ENCODE assay signal across 15 cellular contexts in genomic region chr13:43676320-43676719, GRCh38.
DNase-seq lines count a peak whose midpoint lies in the region; ATAC-seq, FAIRE-seq and TF ChIP-seq lines count a peak whose summit lies in the region.
"Had no signal": no experiment of that assay in that cellular context is flagged by ENCODE, and none has a peak within 500 bp of the region (broad histone marks: within the 10 kb centered on the region; RNA-seq: fewer than 3 reads in every experiment).

No MANE protein-coding gene starts in this region.

- H3K27me3 Mint-ChIP-seq in nephron progenitor cell (ENCODE audit: low read depth, poor library complexity) (no peaks in the 10 kb centered on the region), T-helper 17 cell (peaks cover 9% of the 10 kb centered on the region)

- H3K27ac Mint-ChIP-seq in nephron progenitor cell (no peak overlapping the region), T-helper 17 cell (no peak overlapping the region)
- H3K27ac Mint-ChIP-seq: activated T-cell treated with anti-CD3 and anti-CD28 coated beads, Interleukin-2, amount 50 U/mL, for 72 hours; natural killer cell treated with Interleukin-12 subunit alpha and Interleukin-12 subunit beta and Interleukin-15 and Interleukin-18, amount 100 ng/mL, for 72 hours; stimulated activated effector memory CD8-positive, alpha-beta T cell treated with anti-CD3 and anti-CD28 coated beads, Interleukin-12 subunit alpha, Interleukin-12 subunit beta, amount 100 ng/mL, for 72 hours had no signal

- ATAC-seq in HG02588 (IDR thresholded peaks at IDR 0.05; ENCODE audit: unreplicated experiment), result peak; percentile 98
- peak; percentile 97 for ATAC-seq in HG03342 (IDR thresholded peaks at IDR 0.05; ENCODE audit: unreplicated experiment)
- no peak for ATAC-seq in T-helper 17 cell
- ATAC-seq: activated T-cell treated with anti-CD3 and anti-CD28 coated beads, Interleukin-2, amount 50 U/mL, for 72 hours; natural killer cell treated with Interleukin-12 subunit alpha and Interleukin-12 subunit beta and Interleukin-15 and Interleukin-18, amount 100 ng/mL, for 72 hours; PC-3; stimulated activated effector memory CD8-positive, alpha-beta T cell treated with anti-CD3 and anti-CD28 coated beads, Interleukin-12 subunit alpha, Interleukin-12 subunit beta, amount 100 ng/mL, for 72 hours had no signal

- no peak overlapping the region for H3K4me3 ChIP-seq in spleen

- no peak overlapping the region for H3K4me3 Mint-ChIP-seq in nephron progenitor cell
- no peak overlapping the region for H3K4me3 Mint-ChIP-seq in T-helper 17 cell
- H3K4me3 Mint-ChIP-seq: activated T-cell treated with anti-CD3 and anti-CD28 coated beads, Interleukin-2, amount 50 U/mL, for 72 hours; natural killer cell treated with Interleukin-12 subunit alpha and Interleukin-12 subunit beta and Interleukin-15 and Interleukin-18, amount 100 ng/mL, for 72 hours; stimulated activated effector memory CD8-positive, alpha-beta T cell treated with anti-CD3 and anti-CD28 coated beads, Interleukin-12 subunit alpha, Interleukin-12 subunit beta, amount 100 ng/mL, for 72 hours had no signal

- no peaks in the 10 kb centered on the region for H3K36me3 ChIP-seq in spleen

- no peaks in the 10 kb centered on the region for H3K27me3 ChIP-seq in spleen (replicated peaks in 1 of 7)

- peaks cover 7% of the 10 kb centered on the region for H3K9me3 Mint-ChIP-seq in nephron progenitor cell
- H3K9me3 Mint-ChIP-seq: activated T-cell treated with anti-CD3 and anti-CD28 coated beads, Interleukin-2, amount 50 U/mL, for 72 hours; natural killer cell treated with Interleukin-12 subunit alpha and Interleukin-12 subunit beta and Interleukin-15 and Interleukin-18, amount 100 ng/mL, for 72 hours; stimulated activated effector memory CD8-positive, alpha-beta T cell treated with anti-CD3 and anti-CD28 coated beads, Interleukin-12 subunit alpha, Interleukin-12 subunit beta, amount 100 ng/mL, for 72 hours had no signal

- no peaks in the 10 kb centered on the region for H3K4me1 ChIP-seq in spleen

- H3K9me3 ChIP-seq in spleen (no peaks in the 10 kb centered on the region), T-helper 17 cell (ENCODE audit: control insufficient read depth, low read length, poor library complexity, severe bottlenecking) (no peaks in the 10 kb centered on the region)

- no peaks in the 10 kb centered on the region for H3K4me1 Mint-ChIP-seq in nephron progenitor cell
- H3K4me1 Mint-ChIP-seq in T-helper 17 cell, result no peaks in the 10 kb centered on the region
- H3K4me1 Mint-ChIP-seq: stimulated activated effector memory CD8-positive, alpha-beta T cell treated with anti-CD3 and anti-CD28 coated beads, Interleukin-12 subunit alpha, Interleukin-12 subunit beta, amount 100 ng/mL, for 72 hours had no signal

- no peak for TF ChIP-seq CTCF in GM10248 (IDR thresholded peaks at IDR 0.05; ENCODE audit: control extremely low read depth, extremely low read depth, low read depth, missing control alignments)
- no peak for TF ChIP-seq CTCF in nephron progenitor cell (IDR thresholded peaks at IDR 0.05)
- no peak for TF ChIP-seq CTCF in spleen (IDR thresholded peaks at IDR 0.05 in 8 of 11, conservative IDR thresholded peaks at IDR 0.05 in 3 of 11)

- FAIRE-seq in GM19239 (lab: Jason Lieb, UNC), result peak; percentile 39
- FAIRE-seq: islet of Langerhans, TTC549 had no signal

- POLR2A ChIA-PET in GM10248 (lab: Yijun Ruan, JAX), result no interaction called here

- WGBS in spleen, 5 donors, result 53 to 79% (median 68%) methylated on average over 1 of the region's 1 CpG

- H3K36me3 Mint-ChIP-seq in nephron progenitor cell (ENCODE audit: low read depth), result no peaks in the 10 kb centered on the region
- H3K36me3 Mint-ChIP-seq in T-helper 17 cell (ENCODE audit: low read depth), result no peaks in the 10 kb centered on the region
- H3K36me3 Mint-ChIP-seq: natural killer cell treated with Interleukin-12 subunit alpha and Interleukin-12 subunit beta and Interleukin-15 and Interleukin-18, amount 100 ng/mL, for 72 hours; stimulated activated effector memory CD8-positive, alpha-beta T cell treated with anti-CD3 and anti-CD28 coated beads, Interleukin-12 subunit alpha, Interleukin-12 subunit beta, amount 100 ng/mL, for 72 hours had no signal

- intact Hi-C loops in spleen (cut with DNase I; ENCODE audit: low total_unique reads), result no loop called here

- no peak overlapping the region for H3K27ac ChIP-seq in spleen

- peak; percentile 54 for DNase-seq in GM10248 (ENCODE audit: extremely low spot score)
- peak; percentile 17 for DNase-seq in GM19239 (ENCODE audit: insufficient read length, low spot score)
- DNase-seq in nephron progenitor cell, result no peak
- no peak for DNase-seq in spleen
- no peak for DNase-seq in NCI-H146 (lab: John Stamatoyannopoulos, UW)
- DNase-seq in T-helper 17 cell, result no peak
- DNase-seq: activated T-cell treated with anti-CD3 and anti-CD28 coated beads, Interleukin-2, amount 50 U/mL, for 72 hours; NCI-H1436 treated with DMSO at 0.1 percent for 48 hours; PC-3 had no signal

- CTCF ChIA-PET in GM10248 (lab: Yijun Ruan, JAX), result no interaction called here

- TF ChIP-seq POLR2A in spleen (IDR thresholded peaks at IDR 0.05), result no peak

Comparison
In these comparisons a context has a peak if more than half of its experiments do, and no peak if none do; other contexts are left out.
1. DNase-seq: peak in GM10248 (single experiment) and GM19239 (single experiment); none in nephron progenitor cell (single experiment), spleen (single experiment), NCI-H146 (single experiment) and T-helper 17 cell (0 of 3).